Comparison of ENCODE assay signal across 8 cellular contexts in the genomic region with DNA sequence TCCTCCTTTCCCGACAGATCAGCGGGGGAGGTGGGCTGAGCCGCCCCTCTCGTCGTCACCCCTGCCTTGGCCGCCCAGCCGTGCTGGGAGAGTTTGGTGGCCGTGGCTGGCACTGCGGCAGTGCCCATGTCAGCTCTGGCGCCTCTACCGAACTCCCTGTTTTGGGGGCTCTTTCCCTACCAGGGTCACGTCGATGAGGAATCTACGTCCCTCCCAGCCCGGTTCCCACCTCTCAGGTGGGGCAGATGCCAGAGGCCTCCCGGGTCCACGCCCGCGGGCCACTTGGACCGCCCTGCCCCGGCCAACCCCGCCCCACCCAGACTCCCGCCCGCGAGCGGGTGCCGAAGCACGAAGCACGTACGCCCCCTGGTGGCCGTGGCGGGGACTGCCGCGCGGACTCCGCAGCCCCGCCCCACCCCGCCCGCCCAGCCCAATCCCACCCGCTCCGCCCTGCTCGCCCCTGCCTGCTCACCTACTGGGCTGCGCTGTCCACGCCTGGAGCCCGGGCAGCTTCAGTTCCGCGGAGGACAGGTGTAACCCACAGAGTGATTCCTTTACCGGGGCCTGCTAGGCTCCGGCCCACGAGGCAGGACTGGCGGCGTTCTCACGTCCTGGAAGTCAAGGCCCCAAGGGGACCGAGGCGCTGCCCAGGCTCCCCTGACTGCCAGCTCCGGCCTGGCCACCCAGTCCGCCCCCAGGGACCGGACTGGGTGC.
A peak's percentile ranks its signal among the peaks of the same experiment; 100 is the strongest.
DNase-seq lines count a peak whose midpoint lies in the region; ATAC-seq and FAIRE-seq lines count a peak whose summit lies in the region.

No MANE protein-coding gene starts in this region.

- DNase-seq in A172 (ENCODE audit: low spot score) (peak; percentile 71), GM18507 (ENCODE audit: extremely low spot score, insufficient read length, low read depth) (peak; percentile 66), NCI-H2196 (lab: John Stamatoyannopoulos, UW; ENCODE audit: unreplicated experiment) (peak; percentile 91), cerebellum (ENCODE audit: low spot score) (peak; percentile 89), kidney glomerular epithelial cell (lab: John Stamatoyannopoulos, UW) (peak; percentile 79)
- peak; percentile 97 for DNase-seq in activated CD4-positive, CD25-positive, alpha-beta regulatory T cell treated with anti-CD3 and anti-CD28 coated beads, Interleukin-2, amount 50 U/mL, for 72 hours
- peak; percentile 76 to 90 for DNase-seq in stimulated activated CD4-positive, alpha-beta T cell treated with anti-CD3 and anti-CD28 coated beads, Interleukin-15, amount 100 ng/mL, for 48 hours (ENCODE audit: low read depth in 2 of 2)

- FAIRE-seq in GM18507 (lab: Jason Lieb, UNC): no peak

- peak; percentile 65 for ATAC-seq in HG02981 (IDR thresholded peaks at IDR 0.05; ENCODE audit: unreplicated experiment)

Comparison
In these comparisons a context has a peak if more than half of its experiments do, and no peak if none do; other contexts are left out.
1. Peak in every context shown above with its lines: DNase-seq and ATAC-seq.